Comparison of ENCODE assay signal across 20 cellular contexts in genomic region chr17:15957608-15958307, GRCh38. TPM values are rescaled to one million over a fixed set of nuclear protein-coding genes. Genes with fewer than 3 reads are reported as not detected.
DNase-seq lines count a peak whose midpoint lies in the region; ATAC-seq, FAIRE-seq and TF ChIP-seq lines count a peak whose summit lies in the region.
"Had no signal": no experiment of that assay in that cellular context is flagged by ENCODE, and none has a peak within 500 bp of the region (broad histone marks: within the 10 kb centered on the region; RNA-seq: fewer than 3 reads in every experiment).

No MANE protein-coding gene starts in this region.

- no peaks in the 10 kb centered on the region for H3K23me2 ChIP-seq in H1 (ENCODE audit: low read depth, low read length)

- no peaks in the 10 kb centered on the region for H4K20me1 ChIP-seq in H1 (replicated peaks in 1 of 2; ENCODE audit: control insufficient read depth in 1 of 2, insufficient read depth in 2 of 2, low read length in 2 of 2)

- H3K27ac ChIP-seq in SJCRH30: peak overlapping the region; percentile 97
- no peak overlapping the region for H3K27ac ChIP-seq in H1 (ENCODE audit: low read depth, low read length)
- H3K27ac ChIP-seq: adrenal gland, prostate gland, thoracic aorta had no signal

- ATAC-seq in stimulated activated naive CD8-positive, alpha-beta T cell treated with anti-CD3 and anti-CD28 coated beads, Interleukin-15, Interleukin-2, amounts not matched to agents 100 U/mL and 50 U/mL, for 24 hours: no peak
- ATAC-seq in HG03097 (IDR thresholded peaks at IDR 0.05; ENCODE audit: low FRiP score, unreplicated experiment): no peak
- no peak for ATAC-seq in activated CD8-positive, alpha-beta T cell treated with anti-CD3 and anti-CD28 coated beads for 36 hours
- ATAC-seq: GM23338; naive thymus-derived CD4-positive, alpha-beta T cell had no signal

- H2AFZ ChIP-seq in H1 (ENCODE audit: low read length): no peak overlapping the region
- H2AFZ ChIP-seq: GM23338 had no signal

- H3K27ac Mint-ChIP-seq in stimulated activated naive CD8-positive, alpha-beta T cell treated with anti-CD3 and anti-CD28 coated beads, Interleukin-15, Interleukin-2, amounts not matched to agents 100 ng/mL and 50 ng/mL, for 24 hours: peak overlapping the region; percentile 16
- no peak overlapping the region for H3K27ac Mint-ChIP-seq in activated CD8-positive, alpha-beta T cell treated with anti-CD3 and anti-CD28 coated beads for 36 hours
- H3K27ac Mint-ChIP-seq: endodermal cell, GM23338 had no signal

- H4K5ac ChIP-seq in H1 (ENCODE audit: insufficient read length, low read depth, low read length): no peak overlapping the region

- H3K14ac ChIP-seq in H1 (ENCODE audit: insufficient read length): no peak overlapping the region

- no peak for TF ChIP-seq CTCF in H1 (IDR thresholded peaks at IDR 0.05; ENCODE audit: control extremely low read depth in 1 of 3, insufficient read depth in 1 of 3, low read depth in 1 of 3, low read length in 3 of 3)
- TF ChIP-seq CTCF in activated CD8-positive, alpha-beta T cell treated with anti-CD3 and anti-CD28 coated beads for 36 hours (IDR thresholded peaks at IDR 0.05): no peak

- H2BK15ac ChIP-seq in H1 (ENCODE audit: low read length): no peak overlapping the region

- no peaks in the 10 kb centered on the region for H3K79me1 ChIP-seq in H1 (ENCODE audit: low read depth, low read length)

- FAIRE-seq in H1 (lab: Jason Lieb, UNC): no peak
- FAIRE-seq: small intestine had no signal

- H3K36me3 ChIP-seq in SJCRH30 (no peaks in the 10 kb centered on the region), H1 (ENCODE audit: control insufficient read depth in 2 of 4, insufficient read depth in 4 of 4, low read length in 3 of 4) (no peaks in the 10 kb centered on the region)
- H3K36me3 ChIP-seq: adrenal gland, prostate gland, thoracic aorta had no signal

- H3K23ac ChIP-seq in H1 (ENCODE audit: insufficient read length): no peak overlapping the region

- H3K4me1 ChIP-seq in SJCRH30: peaks cover 49% of the 10 kb centered on the region
- H3K4me1 ChIP-seq in H1 (replicated peaks in 1 of 4; ENCODE audit: control insufficient read depth in 3 of 4, insufficient read depth in 4 of 4, low read length in 3 of 4): peaks cover 0 to 6% (median 3%) of the 10 kb centered on the region in 4 experiments; a peak in 3 of 7 replicates
- H3K4me1 ChIP-seq: prostate gland had no signal

- no peak overlapping the region for H2BK120ac ChIP-seq in H1 (replicated peaks; ENCODE audit: low read depth, low read length)

- H3K4me2 ChIP-seq in H1 (ENCODE audit: insufficient read depth in 1 of 2, low read depth in 2 of 2, low read length in 2 of 2): no peak overlapping the region
- H3K4me2 ChIP-seq: GM23338 had no signal

- H3K36me3 Mint-ChIP-seq in stimulated activated naive CD8-positive, alpha-beta T cell treated with anti-CD3 and anti-CD28 coated beads, Interleukin-15, Interleukin-2, amounts not matched to agents 100 ng/mL and 50 ng/mL, for 24 hours (ENCODE audit: low read depth): no peaks in the 10 kb centered on the region
- no peaks in the 10 kb centered on the region for H3K36me3 Mint-ChIP-seq in activated CD8-positive, alpha-beta T cell treated with anti-CD3 and anti-CD28 coated beads for 36 hours (ENCODE audit: low read depth)
- H3K36me3 Mint-ChIP-seq: naive thymus-derived CD4-positive, alpha-beta T cell had no signal

- no peaks in the 10 kb centered on the region for H3K79me2 ChIP-seq in H1 (ENCODE audit: control insufficient read depth in 1 of 2, insufficient read depth in 2 of 2, low read length in 2 of 2)

- TF ChIP-seq POLR2A in H1 (IDR thresholded peaks at IDR 0.05; ENCODE audit: control extremely low read depth in 1 of 2, low read depth in 2 of 2, low read length in 2 of 2): no peak

- H4K8ac ChIP-seq in H1 (ENCODE audit: extremely low read depth, insufficient read depth, low read length): no peak overlapping the region

- H3K27me3 ChIP-seq in SJCRH30: no peaks in the 10 kb centered on the region
- H3K27me3 ChIP-seq in H1 (replicated peaks in 1 of 4; ENCODE audit: control insufficient read depth in 3 of 4, extremely low read depth in 1 of 4, insufficient read depth in 3 of 4, low read length in 3 of 4): no peaks in the 10 kb centered on the region
- H3K27me3 ChIP-seq: adrenal gland had no signal

- intact Hi-C loops in activated CD8-positive, alpha-beta T cell treated with anti-CD3 and anti-CD28 coated beads for 36 hours (cut with micrococcal nuclease): loop anchor here (5.0 kb wide), 1 partner anchor 40 kb away; the partner anchor contains the start of genes TTC19 and ZSWIM7

- WGBS in H1 (ENCODE audit: extremely low coverage in 1 of 2, insufficient coverage in 1 of 2, insufficient read length in 1 of 2, insufficient replicate concordance in 2 of 2, low coverage in 1 of 2, low lambda C conversion rate in 2 of 2, missing lambda C conversion rate in 1 of 2), 2 experiments: 94% methylated on average over 18 of the region's 19 CpGs; no CpG with 5 or more reads in 1 of the 2 experiments

- no peak overlapping the region for H2BK5ac ChIP-seq in H1 (ENCODE audit: low read depth, low read length)

- H2BK12ac ChIP-seq in H1 (ENCODE audit: low read depth, low read length): 0 out of 2 replicates have a peak overlapping the region, but pooled peaks have one; percentile 60

- H3K9me3 Mint-ChIP-seq in stimulated activated naive CD8-positive, alpha-beta T cell treated with anti-CD3 and anti-CD28 coated beads, Interleukin-15, Interleukin-2, amounts not matched to agents 100 ng/mL and 50 ng/mL, for 24 hours: no peaks in the 10 kb centered on the region
- H3K9me3 Mint-ChIP-seq in activated CD8-positive, alpha-beta T cell treated with anti-CD3 and anti-CD28 coated beads for 36 hours: no peaks in the 10 kb centered on the region
- H3K9me3 Mint-ChIP-seq: activated CD4-positive, alpha-beta T cell treated with anti-CD3 and anti-CD28 coated beads, Interleukin-2, amount 10 ng/mL, durations not matched to agents 7 days and 5 days; GM23338; naive thymus-derived CD4-positive, alpha-beta T cell had no signal

- no peak for TF ChIP-seq RAD21 in H1 (IDR thresholded peaks at IDR 0.05 in 1 of 2, conservative IDR thresholded peaks at IDR 0.05 in 1 of 2; ENCODE audit: low read depth in 2 of 2, low read length in 2 of 2)

- no peak overlapping the region for H4K91ac ChIP-seq in H1 (replicated peaks; ENCODE audit: insufficient read length, low read length)

- H3K27me3 Mint-ChIP-seq in stimulated activated naive CD8-positive, alpha-beta T cell treated with anti-CD3 and anti-CD28 coated beads, Interleukin-15, Interleukin-2, amounts not matched to agents 100 ng/mL and 50 ng/mL, for 24 hours: peaks cover 15% of the 10 kb centered on the region
- peaks cover 14% of the 10 kb centered on the region for H3K27me3 Mint-ChIP-seq in activated CD8-positive, alpha-beta T cell treated with anti-CD3 and anti-CD28 coated beads for 36 hours

- H3K9me3 ChIP-seq in SJCRH30 (replicated peaks) (no peaks in the 10 kb centered on the region; the same call in 1 of the 2 replicates), H1 (ENCODE audit: insufficient read depth in 2 of 2, low read depth in 1 of 2, low read length in 1 of 2) (no peaks in the 10 kb centered on the region)
- H3K9me3 ChIP-seq: adrenal gland, Caco-2, prostate gland, SK-N-SH, thoracic aorta had no signal

- no peak overlapping the region for H3K4me3 ChIP-seq in SJCRH30
- H3K4me3 ChIP-seq in H1 (ENCODE audit: extremely low read depth in 1 of 4, insufficient read depth in 2 of 4, low read depth in 3 of 4, low read length in 4 of 4): no peak overlapping the region
- H3K4me3 ChIP-seq: adrenal gland, GM23338, prostate gland, thoracic aorta had no signal

- peaks cover 41% of the 10 kb centered on the region for H3K4me1 Mint-ChIP-seq in stimulated activated naive CD8-positive, alpha-beta T cell treated with anti-CD3 and anti-CD28 coated beads, Interleukin-15, Interleukin-2, amounts not matched to agents 100 ng/mL and 50 ng/mL, for 24 hours (ENCODE audit: low read depth)
- H3K4me1 Mint-ChIP-seq in activated CD8-positive, alpha-beta T cell treated with anti-CD3 and anti-CD28 coated beads for 36 hours (ENCODE audit: low read depth): peaks cover 34% of the 10 kb centered on the region

- H3K4ac ChIP-seq in H1 (replicated peaks; ENCODE audit: insufficient read length, low read depth, low read length): no peak overlapping the region

- CTCF ChIA-PET in H1 (lab: Charles Lee; ENCODE audit: partially characterized antibody): interaction anchor here (3.4 kb wide), 1 partner anchor 13 kb away, joined by 14 read pairs; the partner anchor contains the start of gene ADORA2B
- CTCF ChIA-PET in activated CD8-positive, alpha-beta T cell treated with anti-CD3 and anti-CD28 coated beads for 36 hours (lab: Charles Lee): interaction anchor here (1.1 to 1.4 kb wide), 2 partner anchors 13 to 19 kb away, joined by 3 to 4 read pairs; partner anchors contain the start of gene ADORA2B

- H3K4me3 Mint-ChIP-seq in stimulated activated naive CD8-positive, alpha-beta T cell treated with anti-CD3 and anti-CD28 coated beads, Interleukin-15, Interleukin-2, amounts not matched to agents 100 ng/mL and 50 ng/mL, for 24 hours: no peak overlapping the region
- no peak overlapping the region for H3K4me3 Mint-ChIP-seq in activated CD8-positive, alpha-beta T cell treated with anti-CD3 and anti-CD28 coated beads for 36 hours
- H3K4me3 Mint-ChIP-seq: activated CD4-positive, alpha-beta T cell treated with anti-CD3 and anti-CD28 coated beads, Interleukin-2, amount 10 ng/mL, durations not matched to agents 7 days and 5 days; endodermal cell; GM23338 had no signal

- POLR2A ChIA-PET in H1 (lab: Charles Lee; ENCODE audit: partially characterized antibody): interaction anchor here (2.4 kb wide), 2 partner anchors 8 to 13 kb away, joined by 11 to 12 read pairs; no protein-coding TSS in a partner anchor
- POLR2A ChIA-PET in activated CD8-positive, alpha-beta T cell treated with anti-CD3 and anti-CD28 coated beads for 36 hours (lab: Charles Lee): interaction anchor here (0.6 to 2.3 kb wide), 5 partner anchors 12 to 42 kb away, joined by 3 to 19 read pairs (median 5); partner anchors contain the start of genes ADORA2B, TTC19 and ZSWIM7

- DNase-seq in stimulated activated naive CD8-positive, alpha-beta T cell treated with anti-CD3 and anti-CD28 coated beads, Interleukin-15, Interleukin-2, amounts not matched to agents 100 U/mL and 50 U/mL, for 24 hours: no peak
- DNase-seq in SJCRH30 (no peak), H1 (ENCODE audit: low read depth in 1 of 2, low spot score in 2 of 2) (no peak)
- DNase-seq in stimulated activated CD4-positive, alpha-beta T cell treated with anti-CD3 and anti-CD28 coated beads, Interleukin-12 subunit alpha, Interleukin-12 subunit beta, amount 100 ng/mL, for 4 hours: no peak
- no peak for DNase-seq in activated CD8-positive, alpha-beta T cell treated with anti-CD3 and anti-CD28 coated beads for 36 hours
- DNase-seq: activated CD4-positive, alpha-beta T cell treated with anti-CD3 and anti-CD28 coated beads, Interleukin-2, amount 10 ng/mL, durations not matched to agents 7 days and 5 days; adrenal gland; Caco-2; central memory CD4-positive, alpha-beta T cell; naive thymus-derived CD4-positive, alpha-beta T cell; NCI-H187; NCI-H510A; SK-N-SH; small intestine had no signal

- no peak overlapping the region for H3K56ac ChIP-seq in H1 (replicated peaks; ENCODE audit: insufficient read length, low read depth, low read length)

- 0 out of 2 replicates have a peak overlapping the region, but pooled peaks have one; percentile 29 for H2BK20ac ChIP-seq in H1 (ENCODE audit: low read length)

- TF ChIP-seq EP300 in H1 (IDR thresholded peaks at IDR 0.05; ENCODE audit: borderline replicate concordance in 1 of 2, low read depth in 2 of 2, low read length in 2 of 2): no peak

- no peak overlapping the region for H3K9ac ChIP-seq in H1 (replicated peaks in 1 of 4; ENCODE audit: extremely low read depth in 1 of 4, low read depth in 3 of 4, low read length in 3 of 4)

- peak overlapping the region; percentile 18; the same call in 1 of the 2 replicates for H2AK5ac ChIP-seq in H1 (ENCODE audit: low read depth, low read length)

- no peak overlapping the region for H3K18ac ChIP-seq in H1 (ENCODE audit: extremely low read depth, low read length)

RNA-seq across cellular contexts. Expression of gene ADORA2B, which starts 12.8 kb away (rescaled TPM):
- 15.1 TPM in 2 replicates for total RNA-seq in SJCRH30 (2014; rRNA removed; shearing (Covaris generic))
- total RNA-seq in H1 (2021; fragmentation: NEBNext Ultra II Directional; extraction: Animal tissue kit (Norgen Biotek cat#: 25700)): 2.6 and 3.3 TPM in 2 replicates
- polyA plus RNA-seq in H1 (2011; rRNA removed): 6.9 and 8.2 TPM in 2 replicates
- 4.8 TPM for polyA plus RNA-seq in H1 (2011; cell fraction: cytosol; rRNA removed)
- polyA plus RNA-seq in H1 (2011; cell fraction: nucleus; rRNA removed): 4.8 TPM
- polyA plus RNA-seq in H1 (2012, experiment 1 of 2): 4.1 to 5.4 TPM (median 4.3 TPM) in 4 replicates
- 3.7 TPM for polyA plus RNA-seq in H1 (2012, experiment 2 of 2)
- polyA plus RNA-seq in H1 (2013, experiment 1 of 2): 1.9 TPM
- polyA plus RNA-seq in H1 (2013, experiment 2 of 2): 2.3 TPM
- 6.0 TPM in 2 replicates for polyA minus RNA-seq in H1 (2011; rRNA and poly(A)+ RNA removed)
- 3.7 TPM for polyA minus RNA-seq in H1 (2011; cell fraction: cytosol; rRNA and poly(A)+ RNA removed)
- polyA minus RNA-seq in H1 (2011; cell fraction: nucleus; rRNA and poly(A)+ RNA removed): 7.1 TPM
- 1 to 10 TPM; 4.2 to 5.4 TPM for total RNA-seq in activated CD8-positive, alpha-beta T cell treated with anti-CD3 and anti-CD28 coated beads for 36 hours

RNA-seq across cellular contexts. Expression of gene ZSWIM7, which starts 41.7 kb away (rescaled TPM):
- 76.7 and 81.6 TPM in 2 replicates for total RNA-seq in SJCRH30 (2014; rRNA removed; shearing (Covaris generic))
- total RNA-seq in H1 (2021; fragmentation: NEBNext Ultra II Directional; extraction: Animal tissue kit (Norgen Biotek cat#: 25700)): 39.3 and 39.4 TPM in 2 replicates
- polyA plus RNA-seq in H1 (2011; rRNA removed): 39.0 and 57.7 TPM in 2 replicates
- 56.6 TPM for polyA plus RNA-seq in H1 (2011; cell fraction: cytosol; rRNA removed)
- polyA plus RNA-seq in H1 (2011; cell fraction: nucleus; rRNA removed): 36.5 TPM
- 36.5 to 48.1 TPM (median 44.0 TPM) in 4 replicates for polyA plus RNA-seq in H1 (2012, experiment 1 of 2)
- 15.0 TPM for polyA plus RNA-seq in H1 (2012, experiment 2 of 2)
- 27.2 TPM for polyA plus RNA-seq in H1 (2013, experiment 1 of 2)
- polyA plus RNA-seq in H1 (2013, experiment 2 of 2): 28.8 TPM
- polyA minus RNA-seq in H1 (2011; rRNA and poly(A)+ RNA removed): 24.2 and 26.3 TPM in 2 replicates
- polyA minus RNA-seq in H1 (2011; cell fraction: cytosol; rRNA and poly(A)+ RNA removed): 8.7 TPM
- polyA minus RNA-seq in H1 (2011; cell fraction: nucleus; rRNA and poly(A)+ RNA removed): 8.5 TPM
- 10 to 100 TPM; 14.5 to 18.2 TPM for total RNA-seq in activated CD8-positive, alpha-beta T cell treated with anti-CD3 and anti-CD28 coated beads for 36 hours

RNA-seq across cellular contexts. Expression of gene TTC19, which starts 41.9 kb away (rescaled TPM):
- 59.5 and 70.4 TPM in 2 replicates for total RNA-seq in SJCRH30 (2014; rRNA removed; shearing (Covaris generic))
- 50.7 and 55.0 TPM in 2 replicates for total RNA-seq in H1 (2021; fragmentation: NEBNext Ultra II Directional; extraction: Animal tissue kit (Norgen Biotek cat#: 25700))
- polyA plus RNA-seq in H1 (2011; rRNA removed): 9.9 and 11.8 TPM in 2 replicates
- 14.4 TPM for polyA plus RNA-seq in H1 (2011; cell fraction: cytosol; rRNA removed)
- 27.6 TPM for polyA plus RNA-seq in H1 (2011; cell fraction: nucleus; rRNA removed)
- 36.1 to 48.9 TPM (median 38.4 TPM) in 4 replicates for polyA plus RNA-seq in H1 (2012, experiment 1 of 2)
- 9.5 TPM for polyA plus RNA-seq in H1 (2012, experiment 2 of 2)
- polyA plus RNA-seq in H1 (2013, experiment 1 of 2): 38.5 TPM
- 46.4 TPM for polyA plus RNA-seq in H1 (2013, experiment 2 of 2)
- 10.6 and 14.9 TPM in 2 replicates for polyA minus RNA-seq in H1 (2011; rRNA and poly(A)+ RNA removed)
- polyA minus RNA-seq in H1 (2011; cell fraction: cytosol; rRNA and poly(A)+ RNA removed): 28.7 TPM
- 33.0 TPM for polyA minus RNA-seq in H1 (2011; cell fraction: nucleus; rRNA and poly(A)+ RNA removed)
- 10 to 100 TPM; 24.7 to 26.0 TPM for total RNA-seq in activated CD8-positive, alpha-beta T cell treated with anti-CD3 and anti-CD28 coated beads for 36 hours
